Comparison of ENCODE assay signal across 1 cellular context in genomic region chr12:15716566-15716965, GRCh38.
TF ChIP-seq lines count a peak whose summit lies in the region.

No MANE protein-coding gene starts in this region.

TF ChIP-seq in HCT116, 20 proteins besides CTCF, POLR2A, EP300 and RAD21 (continued from another document):
- no peak for TF ChIP-seq ZBTB33 (IDR thresholded peaks at IDR 0.05; ENCODE audit: extremely low read depth, insufficient replicate concordance, low read length)
